In genomic region chr11:32087602-32088001, GRCh38 we compare ENCODE assay signal across 11 cellular contexts. TPM values are rescaled to one million over a fixed set of nuclear protein-coding genes. Genes with fewer than 3 reads are reported as not detected.
A peak's percentile ranks its signal among the peaks of the same experiment; 100 is the strongest.
DNase-seq lines count a peak whose midpoint lies in the region; ATAC-seq and TF ChIP-seq lines count a peak whose summit lies in the region.
"Had no signal": no experiment of that assay in that cellular context is flagged by ENCODE, and none has a peak within 500 bp of the region (broad histone marks: within the 10 kb centered on the region; RNA-seq: fewer than 3 reads in every experiment).

No MANE protein-coding gene starts in this region.

- H3K27ac ChIP-seq in SK-N-SH (ENCODE audit: low read depth in 2 of 2, low read length in 1 of 2) (0 out of 4 replicates have a peak overlapping the region, but pooled peaks of 1 of the 2 experiments have one; percentile 13), stomach (no peak overlapping the region)
- H3K27ac ChIP-seq: 22Rv1, upper lobe of right lung had no signal

- H3K27me3 ChIP-seq in SK-N-SH (ENCODE audit: insufficient read depth) (no peaks in the 10 kb centered on the region), stomach (no peaks in the 10 kb centered on the region)
- H3K27me3 ChIP-seq: heart right ventricle, upper lobe of right lung had no signal

- no peak for ATAC-seq in SK-N-SH treated with all-trans-retinoic acid at 6 μM for 48 hours
- ATAC-seq: upper lobe of right lung had no signal

- H3K9me3 ChIP-seq in SK-N-SH: no peaks in the 10 kb centered on the region
- H3K9me3 ChIP-seq in stomach: no peaks in the 10 kb centered on the region
- H3K9me3 ChIP-seq: heart right ventricle, upper lobe of right lung had no signal

- DNase-seq in SK-N-SH (no peak), HT1080 (ENCODE audit: low read depth) (peak; percentile 51), cardiac fibroblast (ENCODE audit: low read depth in 2 of 2) (peak; percentile 85 to 91), renal cortical epithelial cell (ENCODE audit: low read depth) (peak; percentile 68), SK-N-DZ (ENCODE audit: low spot score) (no peak), stomach (no peak), LoVo (ENCODE audit: low spot score) (no peak)
- DNase-seq: upper lobe of right lung had no signal

- no peak for TF ChIP-seq POLR2A in stomach (IDR thresholded peaks at IDR 0.05)

- WGBS in SK-N-SH (ENCODE audit: low lambda C conversion rate): 73% methylated on average over 1 of the region's 1 CpG
- WGBS in stomach, 5 donors: 81 to 91% (median 87%) methylated on average over 1 of the region's 1 CpG

- no peaks in the 10 kb centered on the region for H3K9me2 ChIP-seq in SK-N-SH

- H3F3A ChIP-seq in SK-N-SH (replicated peaks; ENCODE audit: insufficient read depth): peaks cover 4% of the 10 kb centered on the region

- CTCF ChIA-PET in SK-N-SH (lab: Yijun Ruan, JAX): interaction anchor here (3.4 kb wide), 1 partner anchor 35 kb away, joined by 13 read pairs; no protein-coding TSS in a partner anchor

- no peaks in the 10 kb centered on the region for H4K20me1 ChIP-seq in SK-N-SH (ENCODE audit: insufficient read depth)

- peaks cover 11% of the 10 kb centered on the region for H3K79me2 ChIP-seq in SK-N-SH (ENCODE audit: insufficient read depth)

- no peak for TF ChIP-seq EP300 in SK-N-SH (IDR thresholded peaks at IDR 0.05; ENCODE audit: borderline replicate concordance in 1 of 2, low read depth in 1 of 2, low read length in 1 of 2)
- TF ChIP-seq EP300 in stomach (IDR thresholded peaks at IDR 0.05): no peak

- H3K36me3 ChIP-seq in SK-N-SH (replicated peaks in 1 of 2; ENCODE audit: control insufficient read depth in 1 of 2, insufficient read depth in 2 of 2, low read length in 1 of 2) (no peaks in the 10 kb centered on the region), stomach (no peaks in the 10 kb centered on the region)
- H3K36me3 ChIP-seq: heart right ventricle, upper lobe of right lung had no signal

- intact Hi-C loops in stomach (cut with DNase I; ENCODE audit: low total_unique reads): no loop called here

- H3K4me3 ChIP-seq in SK-N-SH (ENCODE audit: low read depth in 2 of 2, low read length in 1 of 2) (no peak overlapping the region), cardiac fibroblast (replicated peaks in 1 of 2; ENCODE audit: low read depth in 2 of 2, low read length in 2 of 2) (peak overlapping the region in 1 of 2 donors; percentile 22), stomach (no peak overlapping the region)
- H3K4me3 ChIP-seq: upper lobe of right lung had no signal

- H3K9ac ChIP-seq in SK-N-SH: no peak overlapping the region

- POLR2A ChIA-PET in SK-N-SH (lab: Yijun Ruan, JAX): no interaction called here

- H3K4me1 ChIP-seq in SK-N-SH (ENCODE audit: control insufficient read depth in 1 of 2, insufficient read depth in 2 of 2, low read depth in 1 of 2, low read length in 1 of 2) (peaks cover 8 to 31% of the 10 kb centered on the region in 2 experiments; a peak in 2 of 4 replicates), stomach (peaks cover 20 to 33% (median 27%) of the 10 kb centered on the region in 4 donors)

- no peak for TF ChIP-seq CTCF in SK-N-SH (IDR thresholded peaks at IDR 0.05)
- no peak for TF ChIP-seq CTCF in cardiac fibroblast (IDR thresholded peaks at IDR 0.05; ENCODE audit: low read depth, low read length)
- no peak for TF ChIP-seq CTCF in stomach (IDR thresholded peaks at IDR 0.05)

- H3K4me2 ChIP-seq in SK-N-SH: peak overlapping the region; percentile 64

- no peak for TF ChIP-seq RAD21 in SK-N-SH (IDR thresholded peaks at IDR 0.05; ENCODE audit: low read length)

- no peak overlapping the region for H2AFZ ChIP-seq in SK-N-SH (ENCODE audit: low read depth)

TF ChIP-seq in SK-N-SH, 30 proteins besides CTCF, POLR2A, EP300 and RAD21:
- TF ChIP-seq, protein P1, sequence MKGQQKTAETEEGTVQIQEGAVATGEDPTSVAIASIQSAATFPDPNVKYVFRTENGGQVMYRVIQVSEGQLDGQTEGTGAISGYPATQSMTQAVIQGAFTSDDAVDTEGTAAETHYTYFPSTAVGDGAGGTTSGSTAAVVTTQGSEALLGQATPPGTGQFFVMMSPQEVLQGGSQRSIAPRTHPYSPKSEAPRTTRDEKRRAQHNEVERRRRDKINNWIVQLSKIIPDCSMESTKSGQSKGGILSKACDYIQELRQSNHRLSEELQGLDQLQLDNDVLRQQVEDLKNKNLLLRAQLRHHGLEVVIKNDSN (IDR thresholded peaks at IDR 0.05; ENCODE audit: borderline replicate concordance, low read depth): peak; percentile 48; the same call in 1 of the 2 replicates
- TF ChIP-seq FOXJ3 (CRISPR knock-in tag; IDR thresholded peaks at IDR 0.05) (no peak), CHD2 (IDR thresholded peaks at IDR 0.05; ENCODE audit: low read length, partially characterized antibody) (no peak), MEF2A (IDR thresholded peaks at IDR 0.05; ENCODE audit: borderline replicate concordance, low read depth) (no peak)

TF ChIP-seq in SK-N-SH treated with all-trans-retinoic acid at 6 μM for 48 hours, 23 proteins besides CTCF, POLR2A, EP300 and RAD21:
- TF ChIP-seq GLIS3 (CRISPR knock-in tag; IDR thresholded peaks at IDR 0.05): no peak
- no peak for TF ChIP-seq CREB5 (CRISPR knock-in tag; IDR thresholded peaks at IDR 0.05; ENCODE audit: low read depth)
- TF ChIP-seq ZFP30 (CRISPR knock-in tag; IDR thresholded peaks at IDR 0.05): no peak
- TF ChIP-seq CSRNP3 (CRISPR knock-in tag; IDR thresholded peaks at IDR 0.05): no peak
- TF ChIP-seq ARNTL (CRISPR knock-in tag; IDR thresholded peaks at IDR 0.05; ENCODE audit: borderline replicate concordance, low read depth): no peak
- TF ChIP-seq ISL1 (CRISPR knock-in tag; IDR thresholded peaks at IDR 0.05): no peak
- no peak for TF ChIP-seq OSR1 (CRISPR knock-in tag; IDR thresholded peaks at IDR 0.05)
- no peak for TF ChIP-seq ZFP3 (CRISPR knock-in tag; IDR thresholded peaks at IDR 0.05)
- no peak for TF ChIP-seq TSHZ2 (CRISPR knock-in tag; IDR thresholded peaks at IDR 0.05)
- TF ChIP-seq ZNF70 (CRISPR knock-in tag; IDR thresholded peaks at IDR 0.05): no peak

RNA-seq across cellular contexts. Expression of gene RCN1, which starts 3.3 kb away (rescaled TPM):
- polyA plus RNA-seq in SK-N-SH (2012; rRNA removed) (62.6 and 63.3 TPM in 2 replicates), stomach (10 to 100 TPM; 21.8 to 37.8 (median 24.5) TPM)
- 78.7 and 106 TPM in 2 replicates for polyA plus RNA-seq in SK-N-SH (2012; cell fraction: cytosol; rRNA removed)
- 43.7 and 53.4 TPM in 2 replicates for polyA plus RNA-seq in SK-N-SH (2012; cell fraction: nucleus; rRNA removed)
- 156 and 186 TPM in 2 replicates for total RNA-seq in HT1080 (2014; rRNA removed; shearing (Covaris generic))
- 183 and 214 TPM in 2 replicates for polyA plus RNA-seq in HT1080 (2015; cell fraction: cytosol; rRNA removed)
- 188 and 195 TPM in 2 replicates for polyA plus RNA-seq in HT1080 (2015; cell fraction: nucleus; rRNA removed)
- total RNA-seq in renal cortical epithelial cell (245 and 372 TPM in 2 replicates), stomach (10 to 100 TPM in 4 of 5 donors, 1 to 10 TPM in 1; 3.5 to 91.1 (median 44.6) TPM)
- polyA plus RNA-seq in SK-N-DZ (2014; cell fraction: cytosol; rRNA removed): 58.6 and 69.5 TPM in 2 replicates
- polyA plus RNA-seq in SK-N-DZ (2014; cell fraction: nucleus; rRNA removed): 31.5 and 44.8 TPM in 2 replicates

Comparison
In these comparisons a context has a peak if more than half of its experiments do, and no peak if none do; other contexts are left out.
1. DNase-seq: peak in HT1080 (single experiment), cardiac fibroblast (2 of 2) and renal cortical epithelial cell (single experiment); none in SK-N-SH (single experiment), SK-N-DZ (single experiment), stomach (single experiment) and LoVo (single experiment).